8 cellular contexts compared by ENCODE assay signal in genomic region chr1:78839704-78840277, GRCh38.
DNase-seq lines count a peak whose midpoint lies in the region; ATAC-seq and TF ChIP-seq lines count a peak whose summit lies in the region.

No MANE protein-coding gene starts in this region.

- CTCF ChIA-PET in CD4-positive, alpha-beta memory T cell (lab: Charles Lee; ENCODE audit: partially characterized antibody): interaction anchor here (0.6 to 2.8 kb wide), 5 partner anchors 10 to 829 kb away, joined by 3 to 11 read pairs (median 3); no protein-coding TSS in a partner anchor

- peak; percentile 62 for ATAC-seq in GM18517 (IDR thresholded peaks at IDR 0.05; ENCODE audit: unreplicated experiment)

- POLR2A ChIA-PET in CD4-positive, alpha-beta memory T cell (lab: Charles Lee; ENCODE audit: partially characterized antibody): no interaction called here

- no peaks in the 10 kb centered on the region for H3K9me3 ChIP-seq in CD4-positive, alpha-beta memory T cell (ENCODE audit: control insufficient read depth in 1 of 2, low read length in 2 of 2)

- no peak overlapping the region for H3K4me3 ChIP-seq in CD4-positive, alpha-beta memory T cell (ENCODE audit: low read length in 2 of 2)

- no peaks in the 10 kb centered on the region for H3K27me3 ChIP-seq in CD4-positive, alpha-beta memory T cell (ENCODE audit: insufficient read depth, low read length)

- no peak overlapping the region for H3K27ac ChIP-seq in CD4-positive, alpha-beta memory T cell (ENCODE audit: low read depth, low read length)

- no peak overlapping the region for H3K4me3 Mint-ChIP-seq in CD4-positive, alpha-beta memory T cell
- H3K4me3 Mint-ChIP-seq in activated T-cell treated with anti-CD3 and anti-CD28 coated beads, Interleukin-2, amount 50 U/mL, for 24 hours: no peak overlapping the region

- no peak for TF ChIP-seq POLR2A in erythroblast (IDR thresholded peaks at IDR 0.05; ENCODE audit: low read length)

- H3K4me1 ChIP-seq in CD4-positive, alpha-beta memory T cell (ENCODE audit: insufficient read depth, low read length): peaks cover 7% of the 10 kb centered on the region

- H3K36me3 Mint-ChIP-seq in CD4-positive, alpha-beta memory T cell: no peaks in the 10 kb centered on the region
- no peaks in the 10 kb centered on the region for H3K36me3 Mint-ChIP-seq in activated T-cell treated with anti-CD3 and anti-CD28 coated beads, Interleukin-2, amount 50 U/mL, for 24 hours (ENCODE audit: low read depth)

- intact Hi-C loops in CD4-positive, alpha-beta memory T cell (cut with micrococcal nuclease): loop anchor here (10.0 kb wide), 1 partner anchor 225 kb away; no protein-coding TSS in a partner anchor

- peak in 4 of 5 donors; percentile 25 to 44 (median 29) for DNase-seq in CD4-positive, alpha-beta memory T cell
- DNase-seq in HuH-7 (ENCODE audit: low spot score): peak; percentile 26
- DNase-seq in SHP77 (lab: John Stamatoyannopoulos, UW): peak; percentile 42
- peak; percentile 24 to 57 for DNase-seq in erythroblast (lab: John Stamatoyannopoulos, UW)
- peak; percentile 62 for DNase-seq in pons (ENCODE audit: low spot score)
- no peak for DNase-seq in activated CD8-positive, alpha-beta memory T cell treated with anti-CD3 and anti-CD28 coated beads for 24 hours
- DNase-seq in activated T-cell treated with anti-CD3 and anti-CD28 coated beads, Interleukin-2, amount 50 U/mL, for 24 hours: no peak

- H3K27me3 Mint-ChIP-seq in CD4-positive, alpha-beta memory T cell: no peaks in the 10 kb centered on the region
- H3K27me3 Mint-ChIP-seq in activated T-cell treated with anti-CD3 and anti-CD28 coated beads, Interleukin-2, amount 50 U/mL, for 24 hours: no peaks in the 10 kb centered on the region

- H3K36me3 ChIP-seq in CD4-positive, alpha-beta memory T cell (ENCODE audit: insufficient read depth, low read length): no peaks in the 10 kb centered on the region

- no peaks in the 10 kb centered on the region for H3K9me3 Mint-ChIP-seq in CD4-positive, alpha-beta memory T cell
- H3K9me3 Mint-ChIP-seq in activated T-cell treated with anti-CD3 and anti-CD28 coated beads, Interleukin-2, amount 50 U/mL, for 24 hours: no peaks in the 10 kb centered on the region

- no peak overlapping the region for H3K27ac Mint-ChIP-seq in CD4-positive, alpha-beta memory T cell
- no peak overlapping the region for H3K27ac Mint-ChIP-seq in activated T-cell treated with anti-CD3 and anti-CD28 coated beads, Interleukin-2, amount 50 U/mL, for 24 hours

- H3K4me1 Mint-ChIP-seq in CD4-positive, alpha-beta memory T cell: peaks cover 6 to 15% (median 13%) of the 10 kb centered on the region in 4 donors
- H3K4me1 Mint-ChIP-seq in activated T-cell treated with anti-CD3 and anti-CD28 coated beads, Interleukin-2, amount 50 U/mL, for 24 hours (ENCODE audit: low read depth): peaks cover 13% of the 10 kb centered on the region

Comparison
In these comparisons a context has a peak if more than half of its experiments do, and no peak if none do; other contexts are left out.
1. DNase-seq: peak in CD4-positive, alpha-beta memory T cell (4 of 5), HuH-7 (single experiment), SHP77 (2 of 2), erythroblast (2 of 2) and pons (single experiment); none in activated CD8-positive, alpha-beta memory T cell treated with anti-CD3 and anti-CD28 coated beads for 24 hours (single experiment) and activated T-cell treated with anti-CD3 and anti-CD28 coated beads, Interleukin-2, amount 50 U/mL, for 24 hours (single experiment).